Comparison of ENCODE assay signal across 25 cellular contexts in the genomic region with DNA sequence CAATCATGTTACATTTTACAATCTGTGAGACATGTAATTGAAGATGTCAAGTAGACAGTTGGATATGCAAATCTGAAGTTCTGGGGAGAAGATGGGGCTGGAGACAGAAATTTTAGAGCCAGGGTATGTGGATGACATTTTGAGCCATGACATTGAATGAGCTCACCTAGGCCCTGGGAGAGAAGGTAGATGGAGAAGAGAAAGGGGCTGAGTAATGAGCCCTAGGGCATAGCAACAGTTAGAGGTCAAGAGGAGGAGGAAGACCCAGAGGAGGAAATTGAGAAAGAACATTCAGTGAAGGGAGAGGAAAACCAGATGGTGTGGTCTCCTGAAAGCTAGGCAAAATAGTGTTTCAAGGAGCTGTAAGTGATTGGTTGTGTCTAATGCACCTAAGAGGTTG. TPM values are rescaled to one million over a fixed set of nuclear protein-coding genes. Genes with fewer than 3 reads are reported as not detected.
"Had no signal": no experiment of that assay in that cellular context is flagged by ENCODE, and none has a peak within 500 bp of the region (broad histone marks: within the 10 kb centered on the region; RNA-seq: fewer than 3 reads in every experiment).

No MANE protein-coding gene starts in this region.

- H3K4me3 Mint-ChIP-seq: activated CD4-positive, alpha-beta memory T cell treated with anti-CD3 and anti-CD28 coated beads for 36 hours; activated naive CD4-positive, alpha-beta T cell treated with anti-CD3 and anti-CD28 coated beads, Interleukin-2, amount 10 ng/mL, durations not matched to agents 7 days and 5 days; activated naive CD8-positive, alpha-beta T cell treated with anti-CD3 and anti-CD28 coated beads, Interleukin-2, amount 50 U/mL, for 24 hours; dendritic cell treated with granulocyte-macrophage colony-stimulating factor and Interleukin-4, amounts not matched to agents 40 ng/mL and 50 ng/mL, for 4 days; mesothelial cell of epicardium; naive thymus-derived CD8-positive, alpha-beta T cell; stimulated activated memory B cell treated with anti-CD40 and anti-IgM and Interleukin-4, amounts not matched to agents 10 μg/mL and 1 μg/mL and 100 μg/mL, for 72 hours; type B pancreatic cell had no signal

- H3K4me3 ChIP-seq: left ventricle myocardium inferior, sigmoid colon, smooth muscle cell, testis, vagina had no signal

- ATAC-seq: activated naive CD8-positive, alpha-beta T cell treated with anti-CD3 and anti-CD28 coated beads, Interleukin-2, amount 50 U/mL, for 24 hours; naive thymus-derived CD8-positive, alpha-beta T cell; stimulated activated memory B cell treated with anti-CD40 and anti-IgM and Interleukin-4, amounts not matched to agents 10 μg/mL and 1 μg/mL and 100 μg/mL, for 72 hours had no signal

- H3K36me3 Mint-ChIP-seq: activated CD4-positive, alpha-beta memory T cell treated with anti-CD3 and anti-CD28 coated beads for 36 hours; activated naive CD4-positive, alpha-beta T cell treated with anti-CD3 and anti-CD28 coated beads, Interleukin-2, amount 10 ng/mL, durations not matched to agents 7 days and 5 days; mesothelial cell of epicardium; naive thymus-derived CD8-positive, alpha-beta T cell; stimulated activated memory B cell treated with anti-CD40 and anti-IgM and Interleukin-4, amounts not matched to agents 10 μg/mL and 1 μg/mL and 100 μg/mL, for 72 hours; type B pancreatic cell had no signal

- H3K36me3 ChIP-seq: left ventricle myocardium inferior, sigmoid colon, vagina had no signal

- H3K27ac Mint-ChIP-seq: activated CD4-positive, alpha-beta memory T cell treated with anti-CD3 and anti-CD28 coated beads for 36 hours; activated naive CD4-positive, alpha-beta T cell treated with anti-CD3 and anti-CD28 coated beads, Interleukin-2, amount 10 ng/mL, durations not matched to agents 7 days and 5 days; activated naive CD8-positive, alpha-beta T cell treated with anti-CD3 and anti-CD28 coated beads, Interleukin-2, amount 50 U/mL, for 24 hours; dendritic cell treated with granulocyte-macrophage colony-stimulating factor and Interleukin-4, amounts not matched to agents 40 ng/mL and 50 ng/mL, for 4 days; mesothelial cell of epicardium; naive thymus-derived CD8-positive, alpha-beta T cell; progenitor cell of endocrine pancreas; stimulated activated memory B cell treated with anti-CD40 and anti-IgM and Interleukin-4, amounts not matched to agents 10 μg/mL and 1 μg/mL and 100 μg/mL, for 72 hours; type B pancreatic cell had no signal

- H3K4me1 ChIP-seq: left ventricle myocardium inferior, sigmoid colon, testis, vagina had no signal

- H3K4me2 ChIP-seq: smooth muscle cell had no signal

- H3K27ac ChIP-seq: left ventricle myocardium inferior, sigmoid colon, testis, vagina had no signal

- H3K4me1 Mint-ChIP-seq: activated naive CD4-positive, alpha-beta T cell treated with anti-CD3 and anti-CD28 coated beads, Interleukin-2, amount 10 ng/mL, durations not matched to agents 7 days and 5 days; activated naive CD8-positive, alpha-beta T cell treated with anti-CD3 and anti-CD28 coated beads, Interleukin-2, amount 50 U/mL, for 24 hours; naive thymus-derived CD8-positive, alpha-beta T cell; stimulated activated memory B cell treated with anti-CD40 and anti-IgM and Interleukin-4, amounts not matched to agents 10 μg/mL and 1 μg/mL and 100 μg/mL, for 72 hours had no signal

- H3K9me3 Mint-ChIP-seq: activated CD4-positive, alpha-beta memory T cell treated with anti-CD3 and anti-CD28 coated beads for 36 hours; activated naive CD4-positive, alpha-beta T cell treated with anti-CD3 and anti-CD28 coated beads, Interleukin-2, amount 10 ng/mL, durations not matched to agents 7 days and 5 days; activated naive CD8-positive, alpha-beta T cell treated with anti-CD3 and anti-CD28 coated beads, Interleukin-2, amount 50 U/mL, for 24 hours; dendritic cell treated with granulocyte-macrophage colony-stimulating factor and Interleukin-4, amounts not matched to agents 40 ng/mL and 50 ng/mL, for 4 days; mesothelial cell of epicardium; naive thymus-derived CD8-positive, alpha-beta T cell; stimulated activated memory B cell treated with anti-CD40 and anti-IgM and Interleukin-4, amounts not matched to agents 10 μg/mL and 1 μg/mL and 100 μg/mL, for 72 hours; type B pancreatic cell had no signal

- H3K27me3 ChIP-seq: sigmoid colon, testis, vagina had no signal

- H3K9me3 ChIP-seq: left ventricle myocardium inferior, sigmoid colon, testis, vagina had no signal

- DNase-seq: activated CD4-positive, alpha-beta memory T cell treated with anti-CD3 and anti-CD28 coated beads for 36 hours; activated CD4-positive, alpha-beta T cell treated with anti-CD3 and anti-CD28 coated beads for 48 hours; activated effector memory CD4-positive, alpha-beta T cell treated with anti-CD3 and anti-CD28 coated beads, Interleukin-2, amount 50 U/mL, for 16 hours; activated naive CD4-positive, alpha-beta T cell treated with anti-CD3 and anti-CD28 coated beads, Interleukin-2, amount 10 ng/mL, durations not matched to agents 7 days and 5 days; activated naive CD8-positive, alpha-beta T cell treated with anti-CD3 and anti-CD28 coated beads, Interleukin-2, amount 50 U/mL, for 24 hours; activated T-cell treated with anti-CD3 and anti-CD28 coated beads for 4 hours; effector CD8-positive, alpha-beta T cell; glutamatergic neuron; hippocampal formation; left ventricle myocardium inferior; naive thymus-derived CD8-positive, alpha-beta T cell; retina; sigmoid colon; stimulated activated CD4-positive, alpha-beta T cell treated with anti-CD3 and anti-CD28 coated beads, Interleukin-15, amount 100 ng/mL, for 24 hours; testis had no signal

- H3K27me3 Mint-ChIP-seq: activated CD4-positive, alpha-beta memory T cell treated with anti-CD3 and anti-CD28 coated beads for 36 hours; dendritic cell treated with granulocyte-macrophage colony-stimulating factor and Interleukin-4, amounts not matched to agents 40 ng/mL and 50 ng/mL, for 4 days; progenitor cell of endocrine pancreas; stimulated activated memory B cell treated with anti-CD40 and anti-IgM and Interleukin-4, amounts not matched to agents 10 μg/mL and 1 μg/mL and 100 μg/mL, for 72 hours; type B pancreatic cell had no signal

RNA-seq across cellular contexts. Expression of gene TMEM266, which starts 15.3 kb away (rescaled TPM):
- total RNA-seq: cardiac septum; left ventricle myocardium inferior; lung microvascular endothelial cell; naive thymus-derived CD8-positive, alpha-beta T cell; osteocyte; vagina had no signal
